ENCODE assay signal across 24 cellular contexts in genomic region chr13:90943961-90944360, GRCh38.
"Had no signal": no experiment of that assay in that cellular context is flagged by ENCODE, and none has a peak within 500 bp of the region (broad histone marks: within the 10 kb centered on the region; RNA-seq: fewer than 3 reads in every experiment).

No MANE protein-coding gene starts in this region.

- H3K27me3 ChIP-seq: adrenal gland, breast epithelium, left lung, sigmoid colon, testis, uterus had no signal

- FAIRE-seq: endothelial cell of umbilical vein had no signal

- ATAC-seq: activated CD4-positive, alpha-beta T cell treated with anti-CD3 and anti-CD28 coated beads for 36 hours; activated T-helper 17 cell treated with anti-CD3 and anti-CD28 coated beads, Interleukin-2, amount 50 U/mL, for 72 hours; esophagus mucosa; left lung; stimulated activated naive B cell treated with anti-CD40 and anti-IgM and Interleukin-4, amounts not matched to agents 10 μg/mL and 1 μg/mL and 100 μg/mL, for 72 hours had no signal

- H3K9me3 ChIP-seq: adrenal gland, testis, uterus had no signal

- H3K4me3 ChIP-seq: adrenal gland, breast epithelium, left lung, lung, sigmoid colon, testis, uterus had no signal

- H3K36me3 ChIP-seq: adrenal gland, breast epithelium, left lung, sigmoid colon, uterus had no signal

- H3K4me1 ChIP-seq: adrenal gland, breast epithelium, left lung, sigmoid colon, testis, uterus had no signal

- DNase-seq: activated B cell treated with CpG ODN at 0.5 μM for 24 hours; activated CD4-positive, alpha-beta T cell treated with anti-CD3 and anti-CD28 coated beads for 36 hours; activated CD4-positive, alpha-beta T cell treated with anti-CD3 and anti-CD28 coated beads, Interleukin-2, amount 50 U/mL, for 4 hours; activated CD8-positive, alpha-beta memory T cell treated with anti-CD3 and anti-CD28 coated beads for 24 hours; activated CD8-positive, alpha-beta memory T cell treated with anti-CD3 and anti-CD28 coated beads, Interleukin-2, amount 50 U/mL, for 4 hours; activated T-cell treated with anti-CD3 and anti-CD28 coated beads, Interleukin-2, amount 50 U/mL, for 24 hours; adrenal gland; effector memory CD4-positive, alpha-beta T cell; hippocampal formation; kidney glomerular epithelial cell; left lung; naive B cell; sigmoid colon; stimulated activated CD4-positive, alpha-beta T cell treated with anti-CD3 and anti-CD28 coated beads, Interleukin-2, amount 100 ng/mL, for 48 hours; stimulated activated CD8-positive, alpha-beta memory T cell treated with anti-CD3 and anti-CD28 coated beads, Interleukin-4, amount 100 ng/mL, for 48 hours; stimulated activated naive B cell treated with anti-CD40 and anti-IgM and Interleukin-4, amounts not matched to agents 10 μg/mL and 1 μg/mL and 100 μg/mL, for 72 hours; testis; trophoblast cell; uterus had no signal

- H3K27ac ChIP-seq: adrenal gland, breast epithelium, left lung, sigmoid colon, testis, uterus had no signal
